Comparison of ENCODE assay signal across 9 cellular contexts in genomic region chr5:56054651-56055050, GRCh38.
"Had no signal": no experiment of that assay in that cellular context is flagged by ENCODE, and none has a peak within 500 bp of the region (broad histone marks: within the 10 kb centered on the region; RNA-seq: fewer than 3 reads in every experiment).

No MANE protein-coding gene starts in this region.

- H3K27ac Mint-ChIP-seq: T-helper 2 cell treated with Interferon-gamma antibody and Interleukin-4, amounts not matched to agents 5 μg/mL and 100 μg/mL, for 36 hours had no signal

- H3K9me3 Mint-ChIP-seq: activated naive CD4-positive, alpha-beta T cell treated with anti-CD3 and anti-CD28 coated beads, Interleukin-2, amount 50 U/mL, for 24 hours had no signal

- ATAC-seq: heart left ventricle, left ventricle myocardium superior had no signal

- DNase-seq: heart left ventricle, left ventricle myocardium superior, mesendoderm, ovary, SW 1271 had no signal

- H3K36me3 Mint-ChIP-seq: activated naive CD4-positive, alpha-beta T cell treated with anti-CD3 and anti-CD28 coated beads, Interleukin-2, amount 50 U/mL, for 24 hours had no signal

- H3K4me3 ChIP-seq: cardiac muscle cell, heart left ventricle, ovary, skin epidermis had no signal
